Comparison of ENCODE assay signal across 25 cellular contexts in genomic region chr1:45787905-45788304, GRCh38.
DNase-seq lines count a peak whose midpoint lies in the region; ATAC-seq lines count a peak whose summit lies in the region.
"Had no signal": no experiment of that assay in that cellular context is flagged by ENCODE, and none has a peak within 500 bp of the region (broad histone marks: within the 10 kb centered on the region; RNA-seq: fewer than 3 reads in every experiment).

No MANE protein-coding gene starts in this region.

- H3K36me3 Mint-ChIP-seq in stimulated activated memory B cell treated with anti-CD40 and anti-IgM and Interleukin-4, amounts not matched to agents 10 μg/mL and 1 μg/mL and 100 μg/mL, for 72 hours: no peaks in the 10 kb centered on the region
- peaks cover 2% of the 10 kb centered on the region for H3K36me3 Mint-ChIP-seq in activated naive CD4-positive, alpha-beta T cell treated with anti-CD3 and anti-CD28 coated beads, Interleukin-2, amount 10 ng/mL, durations not matched to agents 7 days and 5 days

- no peak overlapping the region for H3K27ac Mint-ChIP-seq in stimulated activated memory B cell treated with anti-CD40 and anti-IgM and Interleukin-4, amounts not matched to agents 10 μg/mL and 1 μg/mL and 100 μg/mL, for 72 hours
- H3K27ac Mint-ChIP-seq in activated naive CD4-positive, alpha-beta T cell treated with anti-CD3 and anti-CD28 coated beads, Interleukin-2, amount 10 ng/mL, durations not matched to agents 7 days and 5 days: no peak overlapping the region
- H3K27ac Mint-ChIP-seq: activated T-cell treated with anti-CD3 and anti-CD28 coated beads, Interleukin-2, amount 50 U/mL, for 24 hours; endodermal cell; immature natural killer cell; stimulated activated naive CD8-positive, alpha-beta T cell treated with anti-CD3 and anti-CD28 coated beads, Interleukin-15, amount 100 ng/mL, for 72 hours had no signal

- DNase-seq in CD1c-positive myeloid dendritic cell (ENCODE audit: extremely low spot score) (peak; percentile 86), NOMO-1 (lab: John Stamatoyannopoulos, UW; ENCODE audit: unreplicated experiment in 2 of 2) (peak; percentile 46 to 80), germinal center (ENCODE audit: low spot score) (peak; percentile 35)
- no peak for DNase-seq in activated naive CD4-positive, alpha-beta T cell treated with anti-CD3 and anti-CD28 coated beads, Interleukin-2, amount 10 ng/mL, durations not matched to agents 7 days and 5 days
- DNase-seq: ACHN; activated CD4-positive, alpha-beta T cell treated with anti-CD3 and anti-CD28 coated beads for 48 hours; activated CD8-positive, alpha-beta memory T cell treated with anti-CD3 and anti-CD28 coated beads for 24 hours; activated gamma-delta T cell treated with Interleukin-2 at 50 U/mL for 16 hours; activated T-cell treated with anti-CD3 and anti-CD28 coated beads, Interleukin-2, amount 50 U/mL, for 24 hours; central memory CD4-positive, alpha-beta T cell; endodermal cell; foreskin keratinocyte; immature natural killer cell; IMR-90; NCI-H2081; NCI-H226; NCI-H69; OCI-M1; stimulated activated naive CD8-positive, alpha-beta T cell treated with anti-CD3 and anti-CD28 coated beads, Interleukin-15, amount 100 ng/mL, for 72 hours; tibial artery; WERI-Rb-1 had no signal

- ATAC-seq in stimulated activated memory B cell treated with anti-CD40 and anti-IgM and Interleukin-4, amounts not matched to agents 10 μg/mL and 1 μg/mL and 100 μg/mL, for 72 hours: peak; percentile 63
- ATAC-seq in GM18909 (IDR thresholded peaks at IDR 0.05; ENCODE audit: poor library complexity, unreplicated experiment): no peak
- no peak for ATAC-seq in GM19467 (IDR thresholded peaks at IDR 0.05; ENCODE audit: unreplicated experiment)
- ATAC-seq: esophagus mucosa; foreskin keratinocyte; stimulated activated naive CD8-positive, alpha-beta T cell treated with anti-CD3 and anti-CD28 coated beads, Interleukin-15, amount 100 ng/mL, for 72 hours had no signal

- H3K4me3 Mint-ChIP-seq in stimulated activated memory B cell treated with anti-CD40 and anti-IgM and Interleukin-4, amounts not matched to agents 10 μg/mL and 1 μg/mL and 100 μg/mL, for 72 hours: no peak overlapping the region
- H3K4me3 Mint-ChIP-seq in activated naive CD4-positive, alpha-beta T cell treated with anti-CD3 and anti-CD28 coated beads, Interleukin-2, amount 10 ng/mL, durations not matched to agents 7 days and 5 days: no peak overlapping the region
- H3K4me3 Mint-ChIP-seq: activated T-cell treated with anti-CD3 and anti-CD28 coated beads, Interleukin-2, amount 50 U/mL, for 24 hours; endodermal cell; immature natural killer cell; stimulated activated naive CD8-positive, alpha-beta T cell treated with anti-CD3 and anti-CD28 coated beads, Interleukin-15, amount 100 ng/mL, for 72 hours had no signal

- H3K27me3 Mint-ChIP-seq in stimulated activated memory B cell treated with anti-CD40 and anti-IgM and Interleukin-4, amounts not matched to agents 10 μg/mL and 1 μg/mL and 100 μg/mL, for 72 hours: peaks cover 25% of the 10 kb centered on the region
- H3K27me3 Mint-ChIP-seq in activated naive CD4-positive, alpha-beta T cell treated with anti-CD3 and anti-CD28 coated beads, Interleukin-2, amount 10 ng/mL, durations not matched to agents 7 days and 5 days: peaks cover 79% of the 10 kb centered on the region

- H3K9me3 Mint-ChIP-seq in stimulated activated memory B cell treated with anti-CD40 and anti-IgM and Interleukin-4, amounts not matched to agents 10 μg/mL and 1 μg/mL and 100 μg/mL, for 72 hours: no peaks in the 10 kb centered on the region
- H3K9me3 Mint-ChIP-seq in activated naive CD4-positive, alpha-beta T cell treated with anti-CD3 and anti-CD28 coated beads, Interleukin-2, amount 10 ng/mL, durations not matched to agents 7 days and 5 days: peaks cover 2% of the 10 kb centered on the region
- H3K9me3 Mint-ChIP-seq: activated T-cell treated with anti-CD3 and anti-CD28 coated beads, Interleukin-2, amount 50 U/mL, for 24 hours; endodermal cell; immature natural killer cell; stimulated activated naive CD8-positive, alpha-beta T cell treated with anti-CD3 and anti-CD28 coated beads, Interleukin-15, amount 100 ng/mL, for 72 hours had no signal

- peaks cover 15% of the 10 kb centered on the region for H3K4me1 Mint-ChIP-seq in stimulated activated memory B cell treated with anti-CD40 and anti-IgM and Interleukin-4, amounts not matched to agents 10 μg/mL and 1 μg/mL and 100 μg/mL, for 72 hours
- peaks cover 26% of the 10 kb centered on the region for H3K4me1 Mint-ChIP-seq in activated naive CD4-positive, alpha-beta T cell treated with anti-CD3 and anti-CD28 coated beads, Interleukin-2, amount 10 ng/mL, durations not matched to agents 7 days and 5 days

- CTCF ChIA-PET in activated naive CD4-positive, alpha-beta T cell treated with anti-CD3 and anti-CD28 coated beads, Interleukin-2, amount 10 ng/mL, durations not matched to agents 7 days and 5 days (lab: Charles Lee): no interaction called here
